ENCODE assay signal across 2 cellular contexts in the genomic region with DNA sequence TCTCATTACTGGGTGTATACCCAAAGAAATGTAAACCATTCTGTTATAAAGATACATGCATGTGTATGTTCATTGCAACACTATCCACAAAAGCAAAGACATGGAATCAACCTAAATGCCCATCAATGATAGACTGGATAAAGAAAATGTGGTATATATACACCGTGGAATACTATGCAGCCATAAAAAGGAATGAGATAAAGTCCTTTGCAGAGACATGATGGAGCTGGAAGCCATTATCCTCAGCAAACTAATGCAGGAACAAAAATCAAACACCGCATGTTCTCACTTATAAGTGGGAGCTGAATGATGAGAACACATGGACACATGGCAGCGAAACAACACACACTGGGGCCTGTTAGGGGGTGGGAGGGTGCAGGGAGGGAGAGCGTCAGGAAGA. TPM values are rescaled to one million over a fixed set of nuclear protein-coding genes. Genes with fewer than 3 reads are reported as not detected.
DNase-seq lines count a peak whose midpoint lies in the region; ATAC-seq, FAIRE-seq and TF ChIP-seq lines count a peak whose summit lies in the region.
"Not testable (repeated sequence)": the region's sequence is repeated elsewhere in the genome, so short reads cannot be mapped to it uniquely, and the experiment has no call there.

No MANE protein-coding gene starts in this region.

- H2AFZ ChIP-seq in K562 (ENCODE audit: low read depth, low read length), result not testable (repeated sequence)

- TF ChIP-seq RAD21 in K562 (CRISPR knock-in tag; conservative IDR thresholded peaks at IDR 0.05 in 1 of 2, IDR thresholded peaks at IDR 0.05 in 1 of 2), result not testable (repeated sequence)

- not testable (repeated sequence) for H3K27ac ChIP-seq in HEK293 (ENCODE audit: extremely low read depth, low read depth, low read length); K562 (ENCODE audit: extremely low read depth, low read depth, low read length)

- not testable (repeated sequence) for BruUV-seq in K562 (replicated peaks; lab: Mats Ljungman, UMichigan)

- not testable (repeated sequence) for H3K9me3 ChIP-seq in HEK293 (ENCODE audit: control insufficient read depth, insufficient read depth, low read depth, low read length); K562 (replicated peaks; ENCODE audit: control insufficient read depth, insufficient read depth, low read depth, low read length)

- not testable (repeated sequence) for TF ChIP-seq CTCF in HEK293 (tag by site-specific recombination; IDR thresholded peaks at IDR 0.05); K562 (IDR thresholded peaks at IDR 0.05 in 2 of 3, conservative IDR thresholded peaks at IDR 0.05 in 1 of 3; ENCODE audit: insufficient read depth in 2 of 3, low read depth in 1 of 3, low read length in 3 of 3)

- not testable (repeated sequence) for H3K4me2 ChIP-seq in K562 (ENCODE audit: insufficient read depth, low read length)

- not testable (repeated sequence) for DNase-seq in K562 (ENCODE audit: extremely low read depth in 1 of 4, low spot score in 3 of 4)

- TF ChIP-seq EP300 in K562 (IDR thresholded peaks at IDR 0.05; ENCODE audit: low read length), result not testable (repeated sequence)

- not testable (repeated sequence) for H3K36me3 ChIP-seq in HEK293 (ENCODE audit: control insufficient read depth in 2 of 2, insufficient read depth in 1 of 2, low read length in 2 of 2); K562 (ENCODE audit: control insufficient read depth, insufficient read depth, low read length)

- POLR2A ChIA-PET in HEK293 (lab: Yijun Ruan, JAX); K562 (lab: Yijun Ruan, JAX): not testable (repeated sequence)

- H3K4me3 ChIP-seq in HEK293 (ENCODE audit: low read depth, low read length); K562: not testable (repeated sequence)

- 62% methylated on average over 4 of the region's 4 CpGs for WGBS in K562 (ENCODE audit: insufficient coverage, low coverage, missing lambda C conversion rate)

- intact Hi-C loops in K562 (cut with micrococcal nuclease), result not testable (repeated sequence)

- CTCF ChIA-PET in HEK293 (lab: Yijun Ruan, JAX), result interaction anchor here (0.7 kb wide), 1 partner anchor 138 kb away, joined by 4 read pairs; no protein-coding TSS in a partner anchor
- CTCF ChIA-PET in K562 (lab: Yijun Ruan, JAX; ENCODE audit: low intra/inter-chr PET ratio), result not testable (repeated sequence)

- not testable (repeated sequence) for FAIRE-seq in K562 (lab: Jason Lieb, UNC)

- not testable (repeated sequence) for H3K4me1 ChIP-seq in HEK293 (ENCODE audit: control insufficient read depth, insufficient read depth, low read length); K562 (replicated peaks in 1 of 2; ENCODE audit: control insufficient read depth in 2 of 2, insufficient read depth in 2 of 2, low read length in 2 of 2)

- H3K9ac ChIP-seq in K562 (ENCODE audit: insufficient read depth in 1 of 2, low read depth in 2 of 2, low read length in 2 of 2), result not testable (repeated sequence)

- not testable (repeated sequence) for H3K9me1 ChIP-seq in K562 (ENCODE audit: control insufficient read depth, insufficient read depth, low read length)

- not testable (repeated sequence) for H3K27me3 ChIP-seq in K562 (ENCODE audit: control insufficient read depth in 2 of 2, insufficient read depth in 2 of 2, low read length in 2 of 2)

- not testable (repeated sequence) for TF ChIP-seq POLR2A in K562 (conservative IDR thresholded peaks at IDR 0.05)

- not testable (repeated sequence) for ATAC-seq in K562

- not testable (repeated sequence) for H3K79me2 ChIP-seq in K562 (ENCODE audit: control insufficient read depth, insufficient read depth, low read length)

- H4K20me1 ChIP-seq in K562 (replicated peaks; ENCODE audit: control insufficient read depth, insufficient read depth, low read length), result not testable (repeated sequence)

- in situ Hi-C loops in K562 (cut with MboI), result not testable (repeated sequence)

TF ChIP-seq in HEK293, 187 proteins besides CTCF, POLR2A, EP300 and RAD21:
- peak; percentile 67 for TF ChIP-seq ZNF146 (tag by site-specific recombination; IDR thresholded peaks at IDR 0.05)

TF ChIP-seq in K562, 482 proteins besides CTCF, POLR2A, EP300 and RAD21:
- peak; percentile 90 for TF ChIP-seq ZNF146 (CRISPR knock-in tag; IDR thresholded peaks at IDR 0.05; ENCODE audit: unreplicated experiment)
TF ChIP-seq in K562: peak in this region for 1; not testable (repeated sequence) for 481.

RNA-seq across cellular contexts. Expression of a gene that starts 26.4 kb away (rescaled TPM):
- 15.0 and 25.0 TPM in 2 replicates for total RNA-seq in K562 (2011; cell fraction: chromatin; rRNA removed; ENCODE audit: low replicate concordance)
- 4.7 and 5.4 TPM in 2 replicates for total RNA-seq in K562 (2011; cell fraction: nucleolus; rRNA removed)
- 9.0 and 17.7 TPM in 2 replicates for total RNA-seq in K562 (2011; cell fraction: nucleoplasm; rRNA removed)
- 29.4 and 38.1 TPM in 2 replicates for total RNA-seq in K562 (2014; rRNA removed)
- total RNA-seq in K562 (2014; rRNA removed; fragmentation: Illumina TruSeq; extraction: Trizol), result 46.5 and 55.7 TPM in 2 replicates
- 45.7 and 52.5 TPM in 2 replicates for total RNA-seq in K562 (2015; rRNA removed; fragmentation: Illumina TruSeq; extraction: Trizol)
- 36.2 and 44.2 TPM in 2 replicates for total RNA-seq in K562 (2021)
- polyA plus RNA-seq in K562 (2011; rRNA removed), result 13.0 and 16.1 TPM in 2 replicates
- polyA plus RNA-seq in K562 (2011; cell fraction: cytosol; rRNA removed), result 5.8 and 7.4 TPM in 2 replicates
- polyA plus RNA-seq in K562 (2011; cell fraction: nucleus; rRNA removed), result 6.8 and 8.9 TPM in 2 replicates
- polyA plus RNA-seq in K562 (2012), result 9.5 and 14.3 TPM in 2 replicates
- 19.5 and 22.9 TPM in 2 replicates for polyA plus RNA-seq in K562 (2014; fragmentation: Illumina TruSeq; extraction: Trizol)
- 10 to 100 TPM in 1 of 2 experiments, 1 to 10 TPM in 1; 5.3 to 13.9 TPM for polyA plus RNA-seq in K562 (2014; fragmentation: Nextera tagmentation; extraction: Ambion mirVana)
- polyA plus RNA-seq in K562 (2014; rRNA removed), result 13.2 and 15.1 TPM in 2 replicates
- 36.8 and 42.7 TPM in 2 replicates for polyA minus RNA-seq in K562 (2011; rRNA and poly(A)+ RNA removed)
- polyA minus RNA-seq in K562 (2011; cell fraction: cytosol; rRNA and poly(A)+ RNA removed), result 18.4 and 22.6 TPM in 2 replicates
- 12.5 and 31.9 TPM in 2 replicates for polyA minus RNA-seq in K562 (2011; cell fraction: nucleus; rRNA and poly(A)+ RNA removed)
